In the genomic region with DNA sequence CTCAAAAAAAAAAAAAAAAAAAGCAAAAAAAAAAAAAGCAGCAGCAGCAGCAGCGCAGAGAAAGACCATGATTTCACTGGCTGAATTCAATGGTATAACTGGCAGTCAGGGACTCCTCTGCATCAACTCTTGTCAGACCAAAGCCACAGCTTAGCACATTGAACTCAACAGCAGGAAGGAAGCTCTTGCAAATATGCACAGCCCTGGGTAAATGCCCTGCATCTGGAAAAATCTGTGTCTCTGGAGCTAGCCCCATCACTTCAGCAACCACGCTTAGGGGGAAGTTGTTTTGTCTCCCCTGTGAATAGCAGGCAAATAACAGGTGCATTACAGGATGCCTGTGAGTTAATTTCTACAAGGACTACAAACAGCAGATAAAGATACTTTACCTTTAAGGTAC, we compare ENCODE assay signal across 15 cellular contexts. TPM values are rescaled to one million over a fixed set of nuclear protein-coding genes. Genes with fewer than 3 reads are reported as not detected.
DNase-seq lines count a peak whose midpoint lies in the region; ATAC-seq and TF ChIP-seq lines count a peak whose summit lies in the region.
"Had no signal": no experiment of that assay in that cellular context is flagged by ENCODE, and none has a peak within 500 bp of the region (broad histone marks: within the 10 kb centered on the region; RNA-seq: fewer than 3 reads in every experiment).

No MANE protein-coding gene starts in this region.

- POLR2A ChIA-PET in CD8-positive, alpha-beta memory T cell (lab: Charles Lee), result interaction anchor here (0.8 to 1.5 kb wide), 3 partner anchors 11 to 368 kb away, joined by 3 to 18 read pairs (median 6); no protein-coding TSS in a partner anchor
- POLR2A ChIA-PET in activated B cell treated with CpG ODN at 0.5 μM for 24 hours (lab: Charles Lee), result interaction anchor here (0.6 to 1.7 kb wide), 2 partner anchors 368 to 370 kb away, joined by 3 to 12 read pairs; partner anchors contain the start of gene INTS6

- peak in 3 of 5 donors; percentile 45 to 69 (median 63) for DNase-seq in CD8-positive, alpha-beta memory T cell
- DNase-seq in Kasumi-1 (lab: John Stamatoyannopoulos, UW), result peak; percentile 96
- no peak for DNase-seq in activated B cell treated with CpG ODN at 0.5 μM for 24 hours
- no peak for DNase-seq in mucosa of descending colon
- DNase-seq in WERI-Rb-1, result no peak
- DNase-seq in glutamatergic neuron, result no peak
- DNase-seq: body of pancreas, DMS 273 treated with DMSO at 0.1 percent for 48 hours, HFFc6, SK-N-SH had no signal

- intact Hi-C loops in activated B cell treated with CpG ODN at 0.5 μM for 24 hours (cut with micrococcal nuclease), result loop anchor here (1.0 kb wide), 1 partner anchor 11 kb away; no protein-coding TSS in a partner anchor
- intact Hi-C loops in mucosa of descending colon (cut with DNase I, micrococcal nuclease), result no loop called here

- CTCF ChIA-PET in CD8-positive, alpha-beta memory T cell (lab: Charles Lee), result interaction anchor here (0.9 to 5.1 kb wide), 7 partner anchors 11 to 629 kb away, joined by 3 to 41 read pairs (median 3); no protein-coding TSS in a partner anchor
- CTCF ChIA-PET in activated B cell treated with CpG ODN at 0.5 μM for 24 hours (lab: Charles Lee), result interaction anchor here (0.7 to 1.9 kb wide), 2 partner anchors 11 to 24 kb away, joined by 3 to 5 read pairs; no protein-coding TSS in a partner anchor

- no peak for TF ChIP-seq CTCF in activated B cell treated with CpG ODN at 0.5 μM for 24 hours (IDR thresholded peaks at IDR 0.05)
- no peak for TF ChIP-seq CTCF in mucosa of descending colon (IDR thresholded peaks at IDR 0.05)
- TF ChIP-seq CTCF in WERI-Rb-1 (IDR thresholded peaks at IDR 0.05; ENCODE audit: low read depth, low read length), result no peak
- TF ChIP-seq CTCF in glutamatergic neuron (IDR thresholded peaks at IDR 0.05; ENCODE audit: partially characterized antibody, unreplicated experiment), result no peak

- H3K9me3 Mint-ChIP-seq in CD8-positive, alpha-beta memory T cell, result no peaks in the 10 kb centered on the region
- no peaks in the 10 kb centered on the region for H3K9me3 Mint-ChIP-seq in activated B cell treated with CpG ODN at 0.5 μM for 24 hours
- no peaks in the 10 kb centered on the region for H3K9me3 Mint-ChIP-seq in glutamatergic neuron (ENCODE audit: unreplicated experiment)
- H3K9me3 Mint-ChIP-seq: HFFc6 had no signal

- H3K4me1 Mint-ChIP-seq in CD8-positive, alpha-beta memory T cell, result peaks cover 86 to 96% (median 92%) of the 10 kb centered on the region in 3 donors
- H3K4me1 Mint-ChIP-seq in activated B cell treated with CpG ODN at 0.5 μM for 24 hours (peaks cover 71% of the 10 kb centered on the region), glutamatergic neuron (ENCODE audit: low read depth, unreplicated experiment) (peaks cover 19% of the 10 kb centered on the region)

- H3K27ac Mint-ChIP-seq in CD8-positive, alpha-beta memory T cell, result peak overlapping the region; percentile 80 to 95 (median 94)
- H3K27ac Mint-ChIP-seq in activated B cell treated with CpG ODN at 0.5 μM for 24 hours (peak overlapping the region; percentile 74), glutamatergic neuron (ENCODE audit: unreplicated experiment) (no peak overlapping the region)
- H3K27ac Mint-ChIP-seq: HFFc6 had no signal

- no peaks in the 10 kb centered on the region for H3K36me3 ChIP-seq in CD8-positive, alpha-beta memory T cell (ENCODE audit: insufficient read depth, low read length)
- no peaks in the 10 kb centered on the region for H3K36me3 ChIP-seq in mucosa of descending colon (ENCODE audit: low read depth)
- no peaks in the 10 kb centered on the region for H3K36me3 ChIP-seq in WERI-Rb-1
- H3K36me3 ChIP-seq: prostate gland had no signal

- peak; percentile 69 for ATAC-seq in activated B cell treated with CpG ODN at 0.5 μM for 24 hours (ENCODE audit: low read depth)
- peak; percentile 45 for ATAC-seq in mucosa of descending colon
- no peak for ATAC-seq in GM18517 (IDR thresholded peaks at IDR 0.05; ENCODE audit: unreplicated experiment)
- ATAC-seq: body of pancreas had no signal

- peaks cover 95% of the 10 kb centered on the region for H3K4me1 ChIP-seq in CD8-positive, alpha-beta memory T cell (ENCODE audit: insufficient read depth, low read length)
- no peaks in the 10 kb centered on the region for H3K4me1 ChIP-seq in mucosa of descending colon (ENCODE audit: low read depth)
- H3K4me1 ChIP-seq: body of pancreas, prostate gland had no signal

- no peaks in the 10 kb centered on the region for H3K9me3 ChIP-seq in CD8-positive, alpha-beta memory T cell (ENCODE audit: low read length)
- no peaks in the 10 kb centered on the region for H3K9me3 ChIP-seq in mucosa of descending colon
- no peaks in the 10 kb centered on the region for H3K9me3 ChIP-seq in WERI-Rb-1 (ENCODE audit: severe bottlenecking)
- H3K9me3 ChIP-seq: body of pancreas, prostate gland, SK-N-SH had no signal

- no peak overlapping the region for H3K27ac ChIP-seq in CD8-positive, alpha-beta memory T cell (ENCODE audit: low read depth, low read length)
- no peak overlapping the region for H3K27ac ChIP-seq in WERI-Rb-1
- H3K27ac ChIP-seq: body of pancreas, epithelial cell of prostate, prostate gland had no signal

- peak overlapping the region; percentile 68 to 92 (median 86) for H3K4me3 Mint-ChIP-seq in CD8-positive, alpha-beta memory T cell
- H3K4me3 Mint-ChIP-seq in activated B cell treated with CpG ODN at 0.5 μM for 24 hours (peak overlapping the region; percentile 68), glutamatergic neuron (ENCODE audit: unreplicated experiment) (no peak overlapping the region)
- H3K4me3 Mint-ChIP-seq: HFFc6 had no signal

- H3K4me3 ChIP-seq in CD8-positive, alpha-beta memory T cell (ENCODE audit: low read length), result peak overlapping the region; percentile 78
- no peak overlapping the region for H3K4me3 ChIP-seq in mucosa of descending colon
- no peak overlapping the region for H3K4me3 ChIP-seq in WERI-Rb-1 (ENCODE audit: low read depth, low read length)
- H3K4me3 ChIP-seq: body of pancreas, prostate gland had no signal

- H3K27me3 Mint-ChIP-seq in CD8-positive, alpha-beta memory T cell, result peaks cover 0 to 3% of the 10 kb centered on the region in 2 donors
- H3K27me3 Mint-ChIP-seq in activated B cell treated with CpG ODN at 0.5 μM for 24 hours, result no peaks in the 10 kb centered on the region
- H3K27me3 Mint-ChIP-seq in glutamatergic neuron (ENCODE audit: unreplicated experiment), result peaks cover 9% of the 10 kb centered on the region

- no peaks in the 10 kb centered on the region for H3K27me3 ChIP-seq in CD8-positive, alpha-beta memory T cell (ENCODE audit: insufficient read depth, low read length, poor library complexity, severe bottlenecking)
- H3K27me3 ChIP-seq in WERI-Rb-1 (ENCODE audit: insufficient read depth, low read depth, severe bottlenecking), result no peaks in the 10 kb centered on the region
- H3K27me3 ChIP-seq: body of pancreas had no signal

- peaks cover 0 to 11% (median under 1%) of the 10 kb centered on the region in 3 donors for H3K36me3 Mint-ChIP-seq in CD8-positive, alpha-beta memory T cell
- H3K36me3 Mint-ChIP-seq in activated B cell treated with CpG ODN at 0.5 μM for 24 hours (ENCODE audit: low read depth), result no peaks in the 10 kb centered on the region
- no peaks in the 10 kb centered on the region for H3K36me3 Mint-ChIP-seq in glutamatergic neuron (ENCODE audit: unreplicated experiment)

RNA-seq across cellular contexts. Expression of gene DHRS12, which starts 17.7 kb away (rescaled TPM):
- 1 to 10 TPM; 7.1 to 7.2 TPM for total RNA-seq in CD8-positive, alpha-beta memory T cell
- 35.6 TPM for polyA plus RNA-seq in CD8-positive, alpha-beta memory T cell
- total RNA-seq in activated B cell treated with CpG ODN at 0.5 μM for 24 hours, result 11.6 and 14.1 TPM in 2 replicates
- 10 to 100 TPM; 11.8 to 15.1 (median 14.1) TPM for total RNA-seq in mucosa of descending colon
- total RNA-seq in glutamatergic neuron (ENCODE audit: unreplicated experiment), result 19.8 TPM

RNA-seq across cellular contexts. Expression of gene TMEM272, which starts 23.3 kb away (rescaled TPM):
- total RNA-seq in CD8-positive, alpha-beta memory T cell, result under 1 TPM; 0.35 to 0.69 TPM
- polyA plus RNA-seq in CD8-positive, alpha-beta memory T cell, result 0.12 TPM
- total RNA-seq in activated B cell treated with CpG ODN at 0.5 μM for 24 hours, result not detected in 2 replicates
- total RNA-seq in mucosa of descending colon, result under 1 TPM; 0.07 to 0.35 (median 0.29) TPM
- total RNA-seq in glutamatergic neuron (ENCODE audit: unreplicated experiment), result 0.59 TPM
- total RNA-seq: body of pancreas, HFFc6, LHCN-M2, subcutaneous adipose tissue had no signal
- polyA plus RNA-seq: SK-N-SH had no signal

RNA-seq across cellular contexts. Expression of gene CCDC70, which starts 40.1 kb away (rescaled TPM):
- total RNA-seq in CD8-positive, alpha-beta memory T cell, result not detected
- polyA plus RNA-seq in CD8-positive, alpha-beta memory T cell, result not detected
- not detected in 2 replicates for total RNA-seq in activated B cell treated with CpG ODN at 0.5 μM for 24 hours
- not detected for total RNA-seq in mucosa of descending colon
- not detected for total RNA-seq in glutamatergic neuron (ENCODE audit: unreplicated experiment)
- total RNA-seq: body of pancreas, HFFc6, LHCN-M2, subcutaneous adipose tissue had no signal
- polyA plus RNA-seq: SK-N-SH had no signal

Comparison
In these comparisons a context has a peak if more than half of its experiments do, and no peak if none do; other contexts are left out.
1. DNase-seq: peak in CD8-positive, alpha-beta memory T cell (3 of 5) and Kasumi-1 (2 of 2); none in activated B cell treated with CpG ODN at 0.5 μM for 24 hours (single experiment), mucosa of descending colon (0 of 3), WERI-Rb-1 (single experiment) and glutamatergic neuron (single experiment).